In the genomic region with DNA sequence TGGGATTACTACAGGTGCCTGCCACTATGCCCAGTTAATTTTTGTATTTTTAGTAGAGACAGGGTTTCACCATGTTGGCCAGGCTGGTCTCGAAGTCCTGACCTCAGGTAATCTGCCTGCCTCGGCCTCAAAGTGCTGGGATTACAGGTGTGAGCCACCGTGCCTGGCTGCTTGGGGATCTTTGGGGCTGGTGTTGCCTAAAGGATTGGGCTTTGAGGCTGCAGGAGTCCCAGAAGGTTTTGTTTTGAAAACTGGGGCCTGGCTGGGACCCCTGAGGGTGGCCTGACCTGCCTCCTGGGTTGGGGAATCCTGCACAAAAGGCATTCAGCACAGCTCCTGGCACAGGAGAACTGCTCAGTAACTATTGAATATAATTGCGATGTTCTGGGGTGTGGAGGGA, we compare ENCODE assay signal across 25 cellular contexts.
"Had no signal": no experiment of that assay in that cellular context is flagged by ENCODE, and none has a peak within 500 bp of the region (broad histone marks: within the 10 kb centered on the region; RNA-seq: fewer than 3 reads in every experiment).

No MANE protein-coding gene starts in this region.

- DNase-seq: cerebellar nuclear complex; dorsolateral prefrontal cortex; effector CD4-positive, alpha-beta T cell; foreskin fibroblast; gastrocnemius medialis; mesenchymal stem cell; naive thymus-derived CD8-positive, alpha-beta T cell; nephron progenitor cell; nucleus accumbens; ovary; posterior cingulate gyrus; retina; right lobe of liver; stimulated activated CD4-positive, alpha-beta T cell treated with anti-CD3 and anti-CD28 coated beads, Interleukin-2, amount 100 ng/mL, for 24 hours; stimulated activated CD4-positive, alpha-beta T cell treated with anti-CD3 and anti-CD28 coated beads, Interleukin-4, amount 100 ng/mL, for 24 hours; stimulated activated naive CD4-positive, alpha-beta T cell treated with Interleukin-2 at 50 U/mL for 16 hours; substantia nigra; testis; tibial artery; upper lobe of right lung had no signal

- H3K27ac ChIP-seq: dorsolateral prefrontal cortex, epithelial cell of prostate, gastrocnemius medialis, ovary, right lobe of liver, testis, tibial artery, upper lobe of right lung, vagina had no signal

- ATAC-seq: esophagus mucosa; gastrocnemius medialis; naive thymus-derived CD8-positive, alpha-beta T cell; right lobe of liver; stimulated activated effector memory CD8-positive, alpha-beta T cell treated with anti-CD3 and anti-CD28 coated beads, Interleukin-12 subunit alpha, Interleukin-12 subunit beta, amount 100 ng/mL, for 72 hours; upper lobe of right lung had no signal

- H3K27me3 ChIP-seq: dorsolateral prefrontal cortex, gastrocnemius medialis, ovary, right lobe of liver, testis, tibial artery, upper lobe of right lung, vagina had no signal

- H3K9me3 Mint-ChIP-seq: naive thymus-derived CD8-positive, alpha-beta T cell; nephron progenitor cell; stimulated activated effector memory CD8-positive, alpha-beta T cell treated with anti-CD3 and anti-CD28 coated beads, Interleukin-12 subunit alpha, Interleukin-12 subunit beta, amount 100 ng/mL, for 72 hours had no signal

- H3K9me3 ChIP-seq: gastrocnemius medialis, ovary, right lobe of liver, testis, upper lobe of right lung, vagina had no signal

- H3K4me2 ChIP-seq: smooth muscle cell had no signal

- H3K27ac Mint-ChIP-seq: naive thymus-derived CD8-positive, alpha-beta T cell; nephron progenitor cell; stimulated activated effector memory CD8-positive, alpha-beta T cell treated with anti-CD3 and anti-CD28 coated beads, Interleukin-12 subunit alpha, Interleukin-12 subunit beta, amount 100 ng/mL, for 72 hours had no signal

- H3K36me3 ChIP-seq: gastrocnemius medialis, ovary, right lobe of liver, tibial artery, upper lobe of right lung, vagina had no signal

- H3K4me3 Mint-ChIP-seq: naive thymus-derived CD8-positive, alpha-beta T cell; nephron progenitor cell; stimulated activated effector memory CD8-positive, alpha-beta T cell treated with anti-CD3 and anti-CD28 coated beads, Interleukin-12 subunit alpha, Interleukin-12 subunit beta, amount 100 ng/mL, for 72 hours had no signal

- H3K4me1 Mint-ChIP-seq: naive thymus-derived CD8-positive, alpha-beta T cell; stimulated activated effector memory CD8-positive, alpha-beta T cell treated with anti-CD3 and anti-CD28 coated beads, Interleukin-12 subunit alpha, Interleukin-12 subunit beta, amount 100 ng/mL, for 72 hours had no signal

- H3K4me3 ChIP-seq: dorsolateral prefrontal cortex, gastrocnemius medialis, ovary, right lobe of liver, smooth muscle cell, testis, tibial artery, upper lobe of right lung, vagina had no signal

- H3K4me1 ChIP-seq: gastrocnemius medialis, right lobe of liver, testis, tibial artery, upper lobe of right lung, vagina had no signal
